ENCODE assay signal across 8 cellular contexts in the genomic region with DNA sequence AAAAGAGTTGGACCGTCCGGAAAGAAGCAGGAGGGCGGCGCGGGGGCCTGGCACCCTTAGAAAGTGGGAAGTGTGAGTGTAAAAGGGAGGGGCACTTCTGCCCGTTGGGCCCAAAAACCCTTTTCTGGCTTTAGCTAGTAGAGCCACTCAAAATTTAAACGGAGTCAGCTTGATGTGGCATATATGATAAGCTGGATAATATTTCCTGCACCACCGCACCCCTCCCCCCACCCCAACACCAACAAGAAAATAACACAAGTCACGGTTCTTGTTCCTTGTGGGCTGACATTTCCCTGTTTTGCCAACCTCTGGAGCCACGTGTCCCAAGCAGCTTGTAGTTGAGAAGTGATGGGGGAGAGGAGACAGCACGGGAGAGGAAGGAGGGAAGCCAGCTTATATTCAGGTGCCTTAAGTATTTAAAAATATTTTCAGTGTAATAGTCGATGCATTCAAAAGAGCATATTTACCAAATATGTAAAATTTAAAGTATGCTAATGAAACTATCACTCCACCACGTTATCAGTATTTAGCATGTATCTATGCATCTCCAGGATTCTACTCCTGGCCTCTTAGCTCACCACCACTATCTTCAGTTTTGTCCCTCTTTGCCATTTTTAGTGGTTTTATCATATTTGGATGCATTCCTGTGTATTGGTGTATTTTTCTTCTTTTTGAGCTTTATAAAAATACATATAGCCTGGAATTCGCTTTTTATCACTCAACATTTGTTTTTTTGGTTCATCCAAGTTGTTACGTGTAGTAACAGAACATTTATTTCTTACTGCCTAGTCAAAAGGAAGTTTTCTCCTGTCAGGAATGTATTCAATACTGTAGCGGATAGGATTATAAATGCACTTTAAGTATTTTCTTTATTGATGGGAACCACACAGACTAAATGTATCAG. TPM values are rescaled to one million over a fixed set of nuclear protein-coding genes. Genes with fewer than 3 reads are reported as not detected.
A peak's percentile ranks its signal among the peaks of the same experiment; 100 is the strongest.
DNase-seq lines count a peak whose midpoint lies in the region; ATAC-seq and TF ChIP-seq lines count a peak whose summit lies in the region.

No MANE protein-coding gene starts in this region.

- DNase-seq in DMS153 treated with DMSO at 0.1 percent for 48 hours (lab: John Stamatoyannopoulos, UW; ENCODE audit: unreplicated experiment) = peak; percentile 75
- DNase-seq in HuH-7 (ENCODE audit: low spot score) = peak; percentile 43
- peak in 2 of 3 donors; percentile 25 to 54 for DNase-seq in Peyer's patch
- DNase-seq in chondrocyte (ENCODE audit: low spot score) = no peak
- DNase-seq in left kidney (ENCODE audit: low read depth, low spot score) = peak; percentile 81
- no peak for DNase-seq in stimulated activated naive CD8-positive, alpha-beta T cell treated with anti-CD3 and anti-CD28 coated beads, Interleukin-15, amount 100 ng/mL, for 72 hours
- no peak for DNase-seq in activated CD4-positive, alpha-beta T cell treated with anti-CD3 and anti-CD28 coated beads for 48 hours

- no peaks in the 10 kb centered on the region for H3K36me3 Mint-ChIP-seq in chondrocyte (ENCODE audit: low read depth)

- no peaks in the 10 kb centered on the region for H3K27me3 Mint-ChIP-seq in chondrocyte (ENCODE audit: low read depth)
- H3K27me3 Mint-ChIP-seq in stimulated activated naive CD8-positive, alpha-beta T cell treated with anti-CD3 and anti-CD28 coated beads, Interleukin-15, amount 100 ng/mL, for 72 hours = no peaks in the 10 kb centered on the region

- H3K4me3 Mint-ChIP-seq in chondrocyte (ENCODE audit: unreplicated experiment) = peak overlapping the region; percentile 97
- H3K4me3 Mint-ChIP-seq in stimulated activated naive CD8-positive, alpha-beta T cell treated with anti-CD3 and anti-CD28 coated beads, Interleukin-15, amount 100 ng/mL, for 72 hours = peak overlapping the region; percentile 97 to 98

- peak; percentile 22 for ATAC-seq in GM19455 (IDR thresholded peaks at IDR 0.05; ENCODE audit: unreplicated experiment)
- ATAC-seq in stimulated activated naive CD8-positive, alpha-beta T cell treated with anti-CD3 and anti-CD28 coated beads, Interleukin-15, amount 100 ng/mL, for 72 hours = peak; percentile 16

- H3K4me3 ChIP-seq in Peyer's patch = peak overlapping the region; percentile 79 to 98 (median 87)

- H3K9me3 Mint-ChIP-seq in chondrocyte (ENCODE audit: low read depth) = no peaks in the 10 kb centered on the region
- no peaks in the 10 kb centered on the region for H3K9me3 Mint-ChIP-seq in stimulated activated naive CD8-positive, alpha-beta T cell treated with anti-CD3 and anti-CD28 coated beads, Interleukin-15, amount 100 ng/mL, for 72 hours

- H3K36me3 ChIP-seq in Peyer's patch = no peaks in the 10 kb centered on the region

- H3K27ac ChIP-seq in Peyer's patch = peak overlapping the region; percentile 98 to 100 (median 98)

- H3K4me1 ChIP-seq in Peyer's patch = peaks cover 0 to 16% (median 3%) of the 10 kb centered on the region in 4 donors

- no peak for TF ChIP-seq POLR2A in Peyer's patch (IDR thresholded peaks at IDR 0.05)

- no peaks in the 10 kb centered on the region for H3K9me3 ChIP-seq in Peyer's patch

- TF ChIP-seq CTCF in Peyer's patch (IDR thresholded peaks at IDR 0.05) (no peak), chondrocyte (IDR thresholded peaks at IDR 0.05) (no peak)

- peak overlapping the region; percentile 100 for H3K27ac Mint-ChIP-seq in chondrocyte (ENCODE audit: unreplicated experiment)
- peak overlapping the region; percentile 98 to 99 for H3K27ac Mint-ChIP-seq in stimulated activated naive CD8-positive, alpha-beta T cell treated with anti-CD3 and anti-CD28 coated beads, Interleukin-15, amount 100 ng/mL, for 72 hours

- peaks cover 55% of the 10 kb centered on the region for H3K4me1 Mint-ChIP-seq in chondrocyte (ENCODE audit: low read depth)
- peaks cover 45% of the 10 kb centered on the region for H3K4me1 Mint-ChIP-seq in stimulated activated naive CD8-positive, alpha-beta T cell treated with anti-CD3 and anti-CD28 coated beads, Interleukin-15, amount 100 ng/mL, for 72 hours

- no peaks in the 10 kb centered on the region for H3K27me3 ChIP-seq in Peyer's patch

RNA-seq across cellular contexts. Expression of a gene that starts 0.8 kb away (rescaled TPM):
- total RNA-seq in Peyer's patch = 10 to 100 TPM; 13.7 to 59.4 (median 16.8) TPM
- 13.3 to 15.9 TPM (median 13.7 TPM) in 3 replicates for total RNA-seq in chondrocyte

RNA-seq across cellular contexts. Expression of a gene that starts 49.9 kb away (rescaled TPM):
- total RNA-seq in Peyer's patch (1 to 10 TPM in 3 of 4 donors, under 1 TPM in 1; 0.85 to 2.5 (median 1.1) TPM), chondrocyte (1.3 to 2.1 TPM (median 2.0 TPM) in 3 replicates)

Comparison
In these comparisons a context has a peak if more than half of its experiments do, and no peak if none do; other contexts are left out.
1. DNase-seq: peak in DMS153 treated with DMSO at 0.1 percent for 48 hours (single experiment), HuH-7 (single experiment), Peyer's patch (2 of 3) and left kidney (single experiment); none in chondrocyte (single experiment), stimulated activated naive CD8-positive, alpha-beta T cell treated with anti-CD3 and anti-CD28 coated beads, Interleukin-15, amount 100 ng/mL, for 72 hours (0 of 2) and activated CD4-positive, alpha-beta T cell treated with anti-CD3 and anti-CD28 coated beads for 48 hours (single experiment).